ENCODE assay signal across 20 cellular contexts in the genomic region with DNA sequence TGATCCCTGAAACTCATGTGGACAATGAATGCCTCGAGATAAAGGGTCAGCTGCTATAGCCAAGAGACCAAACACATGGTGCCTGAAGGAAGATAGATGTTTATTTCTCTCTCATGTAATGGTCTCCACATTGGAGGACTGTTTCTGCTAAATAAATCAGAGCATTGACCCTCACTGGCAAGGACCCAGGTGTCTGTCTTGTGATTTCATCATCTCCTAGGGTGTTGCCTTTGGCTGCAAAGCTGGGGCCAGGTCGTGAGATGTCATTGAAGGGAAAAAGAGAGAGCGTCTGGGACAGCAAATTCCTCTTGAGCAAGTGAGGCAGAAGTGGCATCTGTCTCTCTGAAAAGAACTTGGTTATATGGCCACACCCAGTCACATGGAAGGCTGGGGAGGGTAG.
"Had no signal": no experiment of that assay in that cellular context is flagged by ENCODE, and none has a peak within 500 bp of the region (broad histone marks: within the 10 kb centered on the region; RNA-seq: fewer than 3 reads in every experiment).

No MANE protein-coding gene starts in this region.

- H3K4me1 ChIP-seq: colonic mucosa, tibial nerve, vagina had no signal

- ATAC-seq: activated naive CD8-positive, alpha-beta T cell treated with anti-CD3 and anti-CD28 coated beads, Interleukin-2, amount 50 U/mL, for 24 hours; activated T-cell treated with anti-CD3 and anti-CD28 coated beads, Interleukin-2, amount 50 U/mL, for 4 hours; left cardiac atrium; lower lobe of right lung; natural killer cell treated with Interleukin-12 subunit alpha and Interleukin-12 subunit beta and Interleukin-15 and Interleukin-18, amount 100 ng/mL, for 72 hours; T-cell had no signal

- H3K4me3 Mint-ChIP-seq: activated naive CD4-positive, alpha-beta T cell treated with anti-CD3 and anti-CD28 coated beads, Interleukin-2, amount 10 ng/mL, durations not matched to agents 7 days and 5 days; activated naive CD8-positive, alpha-beta T cell treated with anti-CD3 and anti-CD28 coated beads, Interleukin-2, amount 50 U/mL, for 24 hours; activated T-cell treated with anti-CD3 and anti-CD28 coated beads, Interleukin-2, amount 50 U/mL, for 4 hours; central memory CD8-positive, alpha-beta T cell; endodermal cell; natural killer cell treated with Interleukin-12 subunit alpha and Interleukin-12 subunit beta and Interleukin-15 and Interleukin-18, amount 100 ng/mL, for 72 hours; T-cell had no signal

- H3K36me3 Mint-ChIP-seq: activated naive CD4-positive, alpha-beta T cell treated with anti-CD3 and anti-CD28 coated beads, Interleukin-2, amount 10 ng/mL, durations not matched to agents 7 days and 5 days; natural killer cell treated with Interleukin-12 subunit alpha and Interleukin-12 subunit beta and Interleukin-15 and Interleukin-18, amount 100 ng/mL, for 72 hours; T-cell had no signal

- H3K27ac ChIP-seq: brain microvascular endothelial cell, colonic mucosa, lower lobe of right lung, tibial nerve, vagina had no signal

- H3K4me1 Mint-ChIP-seq: activated naive CD4-positive, alpha-beta T cell treated with anti-CD3 and anti-CD28 coated beads, Interleukin-2, amount 10 ng/mL, durations not matched to agents 7 days and 5 days; activated naive CD8-positive, alpha-beta T cell treated with anti-CD3 and anti-CD28 coated beads, Interleukin-2, amount 50 U/mL, for 24 hours; central memory CD8-positive, alpha-beta T cell; T-cell had no signal

- H3K27me3 ChIP-seq: brain microvascular endothelial cell, colonic mucosa, tibial nerve, vagina had no signal

- H3K9me3 Mint-ChIP-seq: activated naive CD4-positive, alpha-beta T cell treated with anti-CD3 and anti-CD28 coated beads, Interleukin-2, amount 10 ng/mL, durations not matched to agents 7 days and 5 days; activated naive CD8-positive, alpha-beta T cell treated with anti-CD3 and anti-CD28 coated beads, Interleukin-2, amount 50 U/mL, for 24 hours; activated T-cell treated with anti-CD3 and anti-CD28 coated beads, Interleukin-2, amount 50 U/mL, for 4 hours; central memory CD8-positive, alpha-beta T cell; endodermal cell; natural killer cell treated with Interleukin-12 subunit alpha and Interleukin-12 subunit beta and Interleukin-15 and Interleukin-18, amount 100 ng/mL, for 72 hours; T-cell had no signal

- H3K36me3 ChIP-seq: brain microvascular endothelial cell, colonic mucosa, lower lobe of right lung, tibial nerve, vagina had no signal

- H3K27ac Mint-ChIP-seq: activated naive CD4-positive, alpha-beta T cell treated with anti-CD3 and anti-CD28 coated beads, Interleukin-2, amount 10 ng/mL, durations not matched to agents 7 days and 5 days; activated naive CD8-positive, alpha-beta T cell treated with anti-CD3 and anti-CD28 coated beads, Interleukin-2, amount 50 U/mL, for 24 hours; endodermal cell; natural killer cell treated with Interleukin-12 subunit alpha and Interleukin-12 subunit beta and Interleukin-15 and Interleukin-18, amount 100 ng/mL, for 72 hours; T-cell had no signal

- H3K9me3 ChIP-seq: colonic mucosa, lower lobe of right lung, tibial nerve, vagina had no signal

- H3K4me3 ChIP-seq: colonic mucosa, lower lobe of right lung, tibial nerve, vagina had no signal

- DNase-seq: activated CD4-positive, alpha-beta T cell treated with anti-CD3 and anti-CD28 coated beads, Interleukin-2, amount 50 U/mL, for 1 hour; activated CD8-positive, alpha-beta memory T cell treated with anti-CD3 and anti-CD28 coated beads, Interleukin-2, amount 50 U/mL, for 4 hours; activated effector memory CD4-positive, alpha-beta T cell treated with Interleukin-2 at 50 U/mL for 16 hours; activated naive CD4-positive, alpha-beta T cell treated with anti-CD3 and anti-CD28 coated beads, Interleukin-2, amount 10 ng/mL, durations not matched to agents 7 days and 5 days; activated naive CD8-positive, alpha-beta T cell treated with anti-CD3 and anti-CD28 coated beads, Interleukin-2, amount 50 U/mL, for 24 hours; activated T-cell treated with anti-CD3 and anti-CD28 coated beads, Interleukin-2, amount 50 U/mL, for 4 hours; anterior cingulate cortex; brain microvascular endothelial cell; colonic mucosa; endodermal cell; left cardiac atrium; lower lobe of right lung; occipital lobe; stimulated activated CD4-positive, alpha-beta T cell treated with anti-CD3 and anti-CD28 coated beads, Interleukin-2, amount 100 ng/mL, for 24 hours; stimulated activated naive CD4-positive, alpha-beta T cell treated with Interleukin-2 at 50 U/mL for 16 hours; T-cell had no signal
